In genomic region chr4:151887151-151887815, GRCh38 we compare ENCODE assay signal across 9 cellular contexts.
DNase-seq lines count a peak whose midpoint lies in the region; ATAC-seq and TF ChIP-seq lines count a peak whose summit lies in the region.
"Had no signal": no experiment of that assay in that cellular context is flagged by ENCODE, and none has a peak within 500 bp of the region (broad histone marks: within the 10 kb centered on the region; RNA-seq: fewer than 3 reads in every experiment).

No MANE protein-coding gene starts in this region.

- TF ChIP-seq POLR2A in transverse colon (IDR thresholded peaks at IDR 0.05), result no peak
- no peak for TF ChIP-seq POLR2A in gastroesophageal sphincter (IDR thresholded peaks at IDR 0.05)

- intact Hi-C loops in transverse colon (cut with DNase I; ENCODE audit: low total_unique reads), result no loop called here

- TF ChIP-seq EP300 in transverse colon (IDR thresholded peaks at IDR 0.05; ENCODE audit: low read depth) (no peak), gastroesophageal sphincter (IDR thresholded peaks at IDR 0.05) (no peak)

- peak; percentile 73 for ATAC-seq in GM18511 (IDR thresholded peaks at IDR 0.05; ENCODE audit: unreplicated experiment)
- ATAC-seq in GM21825 (IDR thresholded peaks at IDR 0.05; ENCODE audit: unreplicated experiment), result peak; percentile 78
- no peak for ATAC-seq in naive thymus-derived CD8-positive, alpha-beta T cell
- no peak for ATAC-seq in gastroesophageal sphincter

- peaks cover 0 to 3% (median 0%) of the 10 kb centered on the region in 9 donors for H3K9me3 Mint-ChIP-seq in naive thymus-derived CD8-positive, alpha-beta T cell

- H3K4me1 ChIP-seq in transverse colon (no peaks in the 10 kb centered on the region), gastroesophageal sphincter (no peaks in the 10 kb centered on the region)
- H3K4me1 ChIP-seq: right atrium auricular region had no signal

- H3K36me3 ChIP-seq in transverse colon (no peaks in the 10 kb centered on the region), gastroesophageal sphincter (no peaks in the 10 kb centered on the region)
- H3K36me3 ChIP-seq: right atrium auricular region had no signal

- H3K9me3 ChIP-seq in transverse colon (no peaks in the 10 kb centered on the region), gastroesophageal sphincter (no peaks in the 10 kb centered on the region)
- H3K9me3 ChIP-seq: right atrium auricular region had no signal

- DNase-seq in Kasumi-1 (lab: John Stamatoyannopoulos, UW) (peak; percentile 91 to 93), foreskin melanocyte (peak; percentile 6), DMS153 treated with DMSO at 0.1 percent for 48 hours (lab: John Stamatoyannopoulos, UW; ENCODE audit: unreplicated experiment) (no peak), transverse colon (no peak)
- no peak for DNase-seq in naive thymus-derived CD8-positive, alpha-beta T cell

- no peak for TF ChIP-seq CTCF in transverse colon (IDR thresholded peaks at IDR 0.05)
- TF ChIP-seq CTCF in gastroesophageal sphincter (IDR thresholded peaks at IDR 0.05), result no peak

- H3K27ac ChIP-seq in transverse colon (no peak overlapping the region), gastroesophageal sphincter (no peak overlapping the region)
- H3K27ac ChIP-seq: right atrium auricular region had no signal

- H3K4me3 Mint-ChIP-seq in naive thymus-derived CD8-positive, alpha-beta T cell, result no peak overlapping the region

- peaks cover 4 to 33% (median 14%) of the 10 kb centered on the region in 4 donors for H3K4me1 Mint-ChIP-seq in naive thymus-derived CD8-positive, alpha-beta T cell

- H3K27me3 ChIP-seq in transverse colon (no peaks in the 10 kb centered on the region), gastroesophageal sphincter (no peaks in the 10 kb centered on the region)
- H3K27me3 ChIP-seq: right atrium auricular region had no signal

- H3K4me3 ChIP-seq in transverse colon (no peak overlapping the region), gastroesophageal sphincter (no peak overlapping the region)
- H3K4me3 ChIP-seq: right atrium auricular region had no signal

- in situ Hi-C loops in transverse colon (cut with MboI; ENCODE audit: low pct_ligation_motif_present in 1 of 4, low pct_unique_long_range_greater_than_20kb in 1 of 4, low sequenced_read_pairs in 3 of 4), result no loop called here

- POLR2A ChIA-PET in naive thymus-derived CD8-positive, alpha-beta T cell (lab: Charles Lee), result no interaction called here

- H3K27ac Mint-ChIP-seq in naive thymus-derived CD8-positive, alpha-beta T cell, result peak overlapping the region in 3 of 10 donors; percentile 3 to 40 (median 4)

- peaks cover 0 to 1% (median 0%) of the 10 kb centered on the region in 5 donors for H3K27me3 Mint-ChIP-seq in naive thymus-derived CD8-positive, alpha-beta T cell

- 70 to 80% methylated on average over 3 to 9 of the region's 9 CpGs for WGBS in transverse colon (ENCODE audit: low coverage in 1 of 2), 2 donors
- 84 to 85% methylated on average over 6 to 9 of the region's 9 CpGs for WGBS in gastroesophageal sphincter (ENCODE audit: low coverage in 1 of 2), 2 donors

- no peaks in the 10 kb centered on the region for H3K36me3 Mint-ChIP-seq in naive thymus-derived CD8-positive, alpha-beta T cell

Comparison
In these comparisons a context has a peak if more than half of its experiments do, and no peak if none do; other contexts are left out.
1. ATAC-seq: peak in GM18511 (single experiment) and GM21825 (single experiment); none in naive thymus-derived CD8-positive, alpha-beta T cell (0 of 2) and gastroesophageal sphincter (single experiment).
2. DNase-seq: peak in Kasumi-1 (2 of 2) and foreskin melanocyte (single experiment); none in DMS153 treated with DMSO at 0.1 percent for 48 hours (single experiment), transverse colon (single experiment) and naive thymus-derived CD8-positive, alpha-beta T cell (0 of 10).